In genomic region chr4:53703267-53703655, GRCh38 we compare ENCODE assay signal across 7 cellular contexts.
DNase-seq lines count a peak whose midpoint lies in the region; ATAC-seq and TF ChIP-seq lines count a peak whose summit lies in the region.

No MANE protein-coding gene starts in this region.

- H3K9me2 ChIP-seq in Karpas-422 (replicated peaks; ENCODE audit: insufficient read depth, low read length): no peaks in the 10 kb centered on the region

- H3K79me2 ChIP-seq in Karpas-422 (ENCODE audit: low read length): no peaks in the 10 kb centered on the region

- H3K27me3 ChIP-seq in Karpas-422 (ENCODE audit: low read length): no peaks in the 10 kb centered on the region
- no peaks in the 10 kb centered on the region for H3K27me3 ChIP-seq in brain microvascular endothelial cell (replicated peaks)
- H3K27me3 ChIP-seq in mucosa of rectum (ENCODE audit: control insufficient read depth in 2 of 2, insufficient read depth in 2 of 2, low read length in 2 of 2): no peaks in the 10 kb centered on the region
- H3K27me3 ChIP-seq in tibial artery: no peaks in the 10 kb centered on the region

- H3K9me3 ChIP-seq in Karpas-422 (ENCODE audit: low read length): no peaks in the 10 kb centered on the region
- H3K9me3 ChIP-seq in mucosa of rectum (ENCODE audit: control insufficient read depth in 2 of 2, low read length in 2 of 2): no peaks in the 10 kb centered on the region
- no peaks in the 10 kb centered on the region for H3K9me3 ChIP-seq in tibial artery

- H2AFZ ChIP-seq in Karpas-422 (ENCODE audit: low read length): no peak overlapping the region

- ATAC-seq in GM18858 (IDR thresholded peaks at IDR 0.05; ENCODE audit: unreplicated experiment): no peak
- ATAC-seq in left lobe of liver: no peak

- intact Hi-C loops in tibial artery (cut with DNase I; ENCODE audit: low total_unique reads): no loop called here

- H3K4me1 ChIP-seq in Karpas-422 (ENCODE audit: low read length) (peaks cover 14% of the 10 kb centered on the region), mucosa of rectum (ENCODE audit: control insufficient read depth in 2 of 2, insufficient read depth in 2 of 2, low read length in 2 of 2) (peaks cover 15 to 16% of the 10 kb centered on the region in 2 donors), tibial artery (peaks cover 0 to 24% (median 18%) of the 10 kb centered on the region in 4 donors)

- H3K4me3 ChIP-seq in Karpas-422 (ENCODE audit: low read length) (peak overlapping the region; percentile 45; the same call in 1 of the 2 replicates), brain microvascular endothelial cell (ENCODE audit: low read depth, low read length) (peak overlapping the region; percentile 33), mucosa of rectum (ENCODE audit: low read length in 2 of 2) (peak overlapping the region in 1 of 2 donors; percentile 9), tibial artery (peak overlapping the region; percentile 23 to 41)

- peak overlapping the region; percentile 40 for H3K4me2 ChIP-seq in Karpas-422 (ENCODE audit: low read depth, low read length, poor library complexity, severe bottlenecking)

- no peak overlapping the region for H3K9ac ChIP-seq in Karpas-422 (ENCODE audit: low read length)
- peak overlapping the region in 1 of 2 donors; percentile 19 for H3K9ac ChIP-seq in mucosa of rectum (ENCODE audit: low read depth in 1 of 2, low read length in 2 of 2)

- DNase-seq in Karpas-422 (no peak), brain microvascular endothelial cell (no peak), tibial artery (no peak), left lobe of liver (ENCODE audit: low spot score) (no peak)
- DNase-seq in activated CD4-positive, alpha-beta T cell treated with anti-CD3 and anti-CD28 coated beads, Interleukin-2, amount 50 U/mL, for 1 hour: no peak

- TF ChIP-seq CTCF in brain microvascular endothelial cell (IDR thresholded peaks at IDR 0.05; ENCODE audit: low read depth, low read length, missing control alignments): no peak
- no peak for TF ChIP-seq CTCF in tibial artery (IDR thresholded peaks at IDR 0.05)

- H3K36me3 ChIP-seq in Karpas-422 (ENCODE audit: insufficient read depth, low read length) (no peaks in the 10 kb centered on the region), brain microvascular endothelial cell (replicated peaks) (no peaks in the 10 kb centered on the region), mucosa of rectum (ENCODE audit: control insufficient read depth in 2 of 2, insufficient read depth in 2 of 2, low read length in 2 of 2) (no peaks in the 10 kb centered on the region), tibial artery (no peaks in the 10 kb centered on the region)

- in situ Hi-C loops in brain microvascular endothelial cell (cut with HindIII; ENCODE audit: low pct_ligation_motif_present, low sequenced_read_pairs): loop anchor here (25.0 kb wide), 1 partner anchor 509 kb away; no protein-coding TSS in a partner anchor

- no peak overlapping the region for H3K27ac ChIP-seq in Karpas-422 (ENCODE audit: low read length)
- peak overlapping the region; percentile 52 for H3K27ac ChIP-seq in brain microvascular endothelial cell
- peak overlapping the region; percentile 49 to 65 for H3K27ac ChIP-seq in mucosa of rectum (ENCODE audit: low read depth in 2 of 2, low read length in 2 of 2)
- H3K27ac ChIP-seq in tibial artery: peak overlapping the region; percentile 48 to 52

- no peaks in the 10 kb centered on the region for H4K20me1 ChIP-seq in Karpas-422 (ENCODE audit: insufficient read depth, low read depth, low read length)
